22 cellular contexts compared by ENCODE assay signal in genomic region chr10:112587709-112588108, GRCh38.
"Had no signal": no experiment of that assay in that cellular context is flagged by ENCODE, and none has a peak within 500 bp of the region (broad histone marks: within the 10 kb centered on the region; RNA-seq: fewer than 3 reads in every experiment).

No MANE protein-coding gene starts in this region.

- H3K4me1 ChIP-seq: adrenal gland, body of pancreas, prostate gland, right lobe of liver had no signal

- H3K27ac ChIP-seq: adrenal gland, body of pancreas, coronary artery, esophagus muscularis mucosa, prostate gland, right lobe of liver, spleen, thoracic aorta, upper lobe of right lung had no signal

- H3K36me3 ChIP-seq: adrenal gland, esophagus muscularis mucosa, prostate gland, right lobe of liver, thoracic aorta, upper lobe of right lung had no signal

- H3K9me3 ChIP-seq: adrenal gland, body of pancreas, esophagus muscularis mucosa, prostate gland, right lobe of liver, spleen, thoracic aorta, upper lobe of right lung had no signal

- DNase-seq: activated CD4-positive, alpha-beta memory T cell treated with anti-CD3 and anti-CD28 coated beads for 36 hours; activated CD4-positive, alpha-beta T cell treated with anti-CD3 and anti-CD28 coated beads for 36 hours; activated CD8-positive, alpha-beta memory T cell treated with anti-CD3 and anti-CD28 coated beads, Interleukin-2, amount 10 ng/mL, durations not matched to agents 7 days and 5 days; activated effector memory CD4-positive, alpha-beta T cell treated with Interleukin-2 at 50 U/mL for 16 hours; activated naive CD4-positive, alpha-beta T cell treated with anti-CD3 and anti-CD28 coated beads, Interleukin-2, amount 50 U/mL, for 16 hours; activated T-cell treated with anti-CD3 and anti-CD28 coated beads, Interleukin-2, amount 50 U/mL, for 4 hours; adrenal gland; body of pancreas; caudate nucleus; effector CD4-positive, alpha-beta T cell; hypothalamus; kidney glomerular epithelial cell; mesenchymal stem cell; nephron progenitor cell; right lobe of liver; spleen; T-helper 9 cell; upper lobe of right lung had no signal

- H3K27me3 ChIP-seq: adrenal gland, body of pancreas, esophagus muscularis mucosa, right lobe of liver, spleen, upper lobe of right lung had no signal

- H3K4me3 ChIP-seq: adrenal gland, body of pancreas, coronary artery, esophagus muscularis mucosa, prostate gland, right lobe of liver, spleen, thoracic aorta, upper lobe of right lung had no signal
